Comparison of ENCODE assay signal across 22 cellular contexts in the genomic region with DNA sequence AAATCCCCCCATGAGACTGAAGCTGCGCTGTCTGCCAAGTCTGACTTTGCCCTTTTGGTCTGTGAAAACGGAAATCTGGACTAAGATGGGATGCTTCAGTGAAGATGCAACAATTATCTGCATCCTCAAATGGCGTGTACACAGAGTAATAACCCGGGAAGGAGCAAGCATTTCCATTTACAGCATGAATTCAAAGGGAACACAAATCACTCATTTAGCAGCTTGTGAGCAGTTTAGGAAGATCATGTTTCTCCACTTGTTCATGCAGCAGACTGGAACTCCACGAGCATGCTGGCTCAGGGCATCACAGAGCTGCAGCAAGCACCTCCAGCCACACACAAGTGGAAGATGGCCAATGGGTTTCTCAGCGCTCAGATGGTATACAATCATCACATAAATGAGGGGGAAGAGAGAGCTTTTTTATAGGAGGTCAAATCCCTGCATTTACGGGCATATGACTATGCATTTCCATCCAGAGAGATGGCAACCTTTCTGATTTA.
DNase-seq lines count a peak whose midpoint lies in the region; ATAC-seq and TF ChIP-seq lines count a peak whose summit lies in the region.
"Had no signal": no experiment of that assay in that cellular context is flagged by ENCODE, and none has a peak within 500 bp of the region (broad histone marks: within the 10 kb centered on the region; RNA-seq: fewer than 3 reads in every experiment).

No MANE protein-coding gene starts in this region.

- 60% methylated on average over 7 of the region's 7 CpGs for WGBS in hepatocyte (ENCODE audit: low lambda C conversion rate, missing lambda C conversion rate)

- H3K27ac ChIP-seq in hepatocyte, result no peak overlapping the region
- H3K27ac ChIP-seq: coronary artery, psoas muscle, skin epidermis, tibial artery had no signal

- no peaks in the 10 kb centered on the region for H3K9me3 ChIP-seq in hepatocyte (ENCODE audit: low read depth)
- H3K9me3 ChIP-seq: psoas muscle, tibial artery had no signal

- no peak overlapping the region for H3K4me3 ChIP-seq in hepatocyte
- H3K4me3 ChIP-seq: coronary artery, psoas muscle, skin epidermis, tibial artery had no signal

- no peaks in the 10 kb centered on the region for H3K9me2 ChIP-seq in hepatocyte (replicated peaks; ENCODE audit: insufficient read depth)

- POLR2A ChIA-PET in HEK293T (lab: Yijun Ruan, JAX), result no interaction called here

- no peaks in the 10 kb centered on the region for H3K27me3 ChIP-seq in hepatocyte
- H3K27me3 ChIP-seq: tibial artery had no signal

- no peaks in the 10 kb centered on the region for H3K4me1 ChIP-seq in hepatocyte (ENCODE audit: insufficient read depth)
- H3K4me1 ChIP-seq: psoas muscle, tibial artery had no signal

- ATAC-seq in HG03460 (IDR thresholded peaks at IDR 0.05; ENCODE audit: unreplicated experiment) (no peak), GM19023 (IDR thresholded peaks at IDR 0.05; ENCODE audit: unreplicated experiment) (no peak)
- ATAC-seq: activated naive CD4-positive, alpha-beta T cell treated with anti-CD3 and anti-CD28 coated beads, Interleukin-2, amount 50 U/mL, for 72 hours; left lobe of liver; PC-3; psoas muscle; T-cell had no signal

- no peaks in the 10 kb centered on the region for H3K36me3 ChIP-seq in hepatocyte (replicated peaks; ENCODE audit: insufficient read depth, low read depth)
- H3K36me3 ChIP-seq: tibial artery had no signal

- DNase-seq in DMS153 (lab: John Stamatoyannopoulos, UW) (peak; percentile 2), NCI-H1105 (lab: John Stamatoyannopoulos, UW) (peak; percentile 47), NCI-H524 treated with DMSO at 0.1 percent for 48 hours (lab: John Stamatoyannopoulos, UW) (peak; percentile 94), hepatocyte (ENCODE audit: low spot score) (peak; percentile 5), NK-92 (lab: John Stamatoyannopoulos, UW; ENCODE audit: unreplicated experiment) (no peak), HEK293T (ENCODE audit: extremely low spot score) (no peak)
- DNase-seq: activated CD4-positive, alpha-beta T cell treated with anti-CD3 and anti-CD28 coated beads for 4 hours; CD4-positive, CD25-positive, alpha-beta regulatory T cell; H9; NCI-H526 treated with DMSO at 0.1 percent for 48 hours; PC-3; psoas muscle; SHP77 treated with DMSO at 0.1 percent for 48 hours; stimulated activated naive CD4-positive, alpha-beta T cell; T-cell; tibial artery had no signal

- TF ChIP-seq CTCF in hepatocyte (IDR thresholded peaks at IDR 0.05; ENCODE audit: poor library complexity), result no peak

- no peaks in the 10 kb centered on the region for H4K20me1 ChIP-seq in hepatocyte (ENCODE audit: insufficient read depth, poor library complexity, severe bottlenecking)

- CTCF ChIA-PET in HEK293T (lab: Yijun Ruan, JAX), result no interaction called here

- H3K79me2 ChIP-seq in hepatocyte, result no peaks in the 10 kb centered on the region

- no peak overlapping the region for H2AFZ ChIP-seq in hepatocyte

- H3K4me2 ChIP-seq in hepatocyte, result no peak overlapping the region

TF ChIP-seq in HEK293T, 16 proteins besides CTCF, POLR2A, EP300 and RAD21:
- TF ChIP-seq CTBP1 (IDR thresholded peaks at IDR 0.05; ENCODE audit: borderline replicate concordance) (no peak), TARDBP (IDR thresholded peaks at IDR 0.05) (no peak), FOXM1 (IDR thresholded peaks at IDR 0.05; ENCODE audit: borderline replicate concordance) (no peak), FOXK2 (IDR thresholded peaks at IDR 0.05) (no peak), SP1 (IDR thresholded peaks at IDR 0.05) (no peak), ELF4 (IDR thresholded peaks at IDR 0.05) (no peak), NFRKB (IDR thresholded peaks at IDR 0.05) (no peak), LEF1 (IDR thresholded peaks at IDR 0.05; ENCODE audit: borderline replicate concordance) (no peak), FOXA1 (IDR thresholded peaks at IDR 0.05) (no peak), L3MBTL2 (conservative IDR thresholded peaks at IDR 0.05) (no peak), SUZ12 (IDR thresholded peaks at IDR 0.05) (no peak), HDGF (IDR thresholded peaks at IDR 0.05; ENCODE audit: borderline replicate concordance) (no peak), ZNF384 (IDR thresholded peaks at IDR 0.05) (no peak), BHLHE40 (IDR thresholded peaks at IDR 0.05; ENCODE audit: borderline replicate concordance) (no peak), PKNOX1 (IDR thresholded peaks at IDR 0.05) (no peak), ARNT (IDR thresholded peaks at IDR 0.05) (no peak)

Comparison
In these comparisons a context has a peak if more than half of its experiments do, and no peak if none do; other contexts are left out.
1. DNase-seq: peak in DMS153 (single experiment), NCI-H1105 (single experiment), NCI-H524 treated with DMSO at 0.1 percent for 48 hours (single experiment) and hepatocyte (single experiment); none in NK-92 (single experiment) and HEK293T (single experiment).